Comparison of ENCODE assay signal across 11 cellular contexts in genomic region chr6:1485678-1486077, GRCh38.
A peak's percentile ranks its signal among the peaks of the same experiment; 100 is the strongest.
DNase-seq lines count a peak whose midpoint lies in the region; ATAC-seq, FAIRE-seq and TF ChIP-seq lines count a peak whose summit lies in the region.
"Had no signal": no experiment of that assay in that cellular context is flagged by ENCODE, and none has a peak within 500 bp of the region (broad histone marks: within the 10 kb centered on the region; RNA-seq: fewer than 3 reads in every experiment).

No MANE protein-coding gene starts in this region.

- peak overlapping the region; percentile 72 for H3K27ac ChIP-seq in GM23248
- no peak overlapping the region for H3K27ac ChIP-seq in small intestine (ENCODE audit: low read depth in 1 of 2, low read length in 1 of 2)

- no peak for ATAC-seq in HG03439 (IDR thresholded peaks at IDR 0.05; ENCODE audit: unreplicated experiment)
- ATAC-seq in left lobe of liver, result no peak

- H3K27me3 ChIP-seq in GM23248 (replicated peaks; ENCODE audit: insufficient read depth), result no peaks in the 10 kb centered on the region
- H3K27me3 ChIP-seq in small intestine (ENCODE audit: control insufficient read depth in 2 of 2, insufficient read depth in 2 of 2, low read length in 2 of 2), result no peaks in the 10 kb centered on the region
- peaks cover 14% of the 10 kb centered on the region for H3K27me3 ChIP-seq in BE2C

- H3K9ac ChIP-seq in GM23248, result peak overlapping the region; percentile 39; the same call in 1 of the 2 replicates

- H3F3A ChIP-seq in GM23248 (ENCODE audit: insufficient read depth), result peaks cover 28% of the 10 kb centered on the region

- peak overlapping the region; percentile 53 for H3K4me2 ChIP-seq in GM23248 (ENCODE audit: unreplicated experiment)

- WGBS in GM23248 (ENCODE audit: low coverage in 1 of 2, low lambda C conversion rate in 2 of 2, missing lambda C conversion rate in 2 of 2), 2 experiments, result 0 to 2% methylated on average over 5 of the region's 5 CpGs
- WGBS in small intestine, 3 donors, result 19 to 66% (median 42%) methylated on average over 5 of the region's 5 CpGs

- no peaks in the 10 kb centered on the region for H3K9me2 ChIP-seq in GM23248 (ENCODE audit: insufficient read depth)

- H3K4me3 ChIP-seq in GM23248 (no peak overlapping the region), fibroblast of mammary gland (ENCODE audit: control insufficient read depth, low read depth, low read length) (no peak overlapping the region), small intestine (ENCODE audit: low read depth in 1 of 2, low read length in 2 of 2) (no peak overlapping the region), BE2C (ENCODE audit: low read depth, low read length) (no peak overlapping the region)

- no peaks in the 10 kb centered on the region for H3K79me2 ChIP-seq in GM23248 (ENCODE audit: insufficient read depth)

- H4K20me1 ChIP-seq in GM23248 (ENCODE audit: insufficient read depth), result no peaks in the 10 kb centered on the region

- no peak for FAIRE-seq in small intestine (lab: Jason Lieb, UNC)
- FAIRE-seq: kidney had no signal

- no peaks in the 10 kb centered on the region for H3K36me3 ChIP-seq in GM23248 (ENCODE audit: low read depth)
- no peaks in the 10 kb centered on the region for H3K36me3 ChIP-seq in small intestine (ENCODE audit: control insufficient read depth in 2 of 2, insufficient read depth in 2 of 2, low read length in 2 of 2)
- H3K36me3 ChIP-seq in BE2C, result no peaks in the 10 kb centered on the region

- H3K4me1 ChIP-seq in GM23248 (ENCODE audit: insufficient read depth) (peaks cover 39% of the 10 kb centered on the region), small intestine (ENCODE audit: control insufficient read depth in 2 of 2, insufficient read depth in 1 of 2, low read depth in 1 of 2, low read length in 1 of 2) (no peaks in the 10 kb centered on the region), BE2C (no peaks in the 10 kb centered on the region)

- peak overlapping the region; percentile 16 for H2AFZ ChIP-seq in GM23248

- H3K9me3 ChIP-seq in GM23248 (ENCODE audit: low read depth) (no peaks in the 10 kb centered on the region), small intestine (ENCODE audit: control insufficient read depth, low read depth) (no peaks in the 10 kb centered on the region), BE2C (no peaks in the 10 kb centered on the region)

- DNase-seq in GM23248 (peak; percentile 96), SW 1271 (lab: John Stamatoyannopoulos, UW) (peak; percentile 65 to 88), fibroblast of mammary gland (ENCODE audit: low read depth) (peak; percentile 99), small intestine (peak; percentile 9), NCI-H2081 (lab: John Stamatoyannopoulos, UW) (no peak), BE2C (no peak), left lobe of liver (ENCODE audit: low spot score) (no peak)
- DNase-seq: activated CD4-positive, alpha-beta T cell treated with anti-CD3 and anti-CD28 coated beads for 4 hours; kidney; NCI-H146 had no signal

- TF ChIP-seq CTCF in fibroblast of mammary gland (conservative IDR thresholded peaks at IDR 0.05; ENCODE audit: control insufficient read depth, insufficient read depth, low read depth, low read length) (no peak), BE2C (IDR thresholded peaks at IDR 0.05; ENCODE audit: low read depth, low read length) (no peak)

- in situ Hi-C loops in GM23248 (cut with MboI), result no loop called here

Comparison
In these comparisons a context has a peak if more than half of its experiments do, and no peak if none do; other contexts are left out.
1. DNase-seq: peak in GM23248 (single experiment), SW 1271 (2 of 2), fibroblast of mammary gland (single experiment) and small intestine (single experiment); none in NCI-H2081 (0 of 2), BE2C (single experiment) and left lobe of liver (single experiment).